Comparison of ENCODE assay signal across 8 cellular contexts in genomic region chr5:132464155-132464939, GRCh38. TPM values are rescaled to one million over a fixed set of nuclear protein-coding genes. Genes with fewer than 3 reads are reported as not detected.
DNase-seq lines count a peak whose midpoint lies in the region; ATAC-seq, FAIRE-seq and TF ChIP-seq lines count a peak whose summit lies in the region.

No MANE protein-coding gene starts in this region.

- H3K27ac ChIP-seq in KOPT-K1 (ENCODE audit: low read depth, low read length, poor library complexity, severe bottlenecking) = peak overlapping the region; percentile 99
- no peak overlapping the region for H3K27ac ChIP-seq in astrocyte (ENCODE audit: low read depth, low read length)

- H3K4me1 Mint-ChIP-seq in CD14-positive monocyte (peaks cover 100% of the 10 kb centered on the region), astrocyte (ENCODE audit: low read depth, unreplicated experiment) (peaks cover 59% of the 10 kb centered on the region), mesothelial cell of epicardium (peaks cover 21% of the 10 kb centered on the region)

- no peaks in the 10 kb centered on the region for H3K79me2 ChIP-seq in astrocyte (ENCODE audit: insufficient read depth, low read length)

- H3K9me3 Mint-ChIP-seq in CD14-positive monocyte (peaks cover 7 to 8% (median 7%) of the 10 kb centered on the region in 7 donors), astrocyte (ENCODE audit: unreplicated experiment) (peaks cover 4% of the 10 kb centered on the region), mesothelial cell of epicardium (peaks cover 7% of the 10 kb centered on the region)

- peaks cover 28% of the 10 kb centered on the region for H3K4me1 ChIP-seq in astrocyte (ENCODE audit: insufficient read depth, low read length)

- peaks cover 50% of the 10 kb centered on the region for H3K36me3 ChIP-seq in KOPT-K1 (ENCODE audit: insufficient read depth, low read length)
- H3K36me3 ChIP-seq in astrocyte (ENCODE audit: insufficient read depth, low read length) = no peaks in the 10 kb centered on the region

- no peak overlapping the region for H2AFZ ChIP-seq in astrocyte (ENCODE audit: low read depth, low read length)

- TF ChIP-seq CTCF in CD14-positive monocyte (IDR thresholded peaks at IDR 0.05) (no peak), astrocyte (IDR thresholded peaks at IDR 0.05; ENCODE audit: insufficient read depth, low read depth, low read length) (peak; percentile 2), mesothelial cell of epicardium (IDR thresholded peaks at IDR 0.05; ENCODE audit: unreplicated experiment) (no peak)

- peak overlapping the region; percentile 52 for H3K4me2 ChIP-seq in astrocyte (ENCODE audit: low read length)

- H4K20me1 ChIP-seq in astrocyte (ENCODE audit: insufficient read depth, low read length) = no peaks in the 10 kb centered on the region

- H3K27me3 Mint-ChIP-seq in CD14-positive monocyte (ENCODE audit: low read depth in 3 of 3) = peaks cover 0 to 8% (median 4%) of the 10 kb centered on the region in 3 donors
- no peaks in the 10 kb centered on the region for H3K27me3 Mint-ChIP-seq in astrocyte (ENCODE audit: low read depth, unreplicated experiment)
- no peaks in the 10 kb centered on the region for H3K27me3 Mint-ChIP-seq in mesothelial cell of epicardium (ENCODE audit: low read depth)

- peak overlapping the region; percentile 58 to 85 for H3K4me3 Mint-ChIP-seq in CD14-positive monocyte
- no peak overlapping the region for H3K4me3 Mint-ChIP-seq in astrocyte (ENCODE audit: unreplicated experiment)
- H3K4me3 Mint-ChIP-seq in mesothelial cell of epicardium = no peak overlapping the region

- H3K9ac ChIP-seq in astrocyte (ENCODE audit: low read length) = no peak overlapping the region

- peaks cover 34 to 37% of the 10 kb centered on the region in 2 donors for H3K36me3 Mint-ChIP-seq in CD14-positive monocyte
- H3K36me3 Mint-ChIP-seq in astrocyte (ENCODE audit: low read depth, unreplicated experiment) = peaks cover 15% of the 10 kb centered on the region
- H3K36me3 Mint-ChIP-seq in mesothelial cell of epicardium = peaks cover 14% of the 10 kb centered on the region

- H3K4me3 ChIP-seq in astrocyte (ENCODE audit: insufficient read depth, low read depth, low read length) = no peak overlapping the region

- in situ Hi-C loops in G401 (cut with HindIII; ENCODE audit: low sequenced_read_pairs) = no loop called here

- no peaks in the 10 kb centered on the region for H3K27me3 ChIP-seq in astrocyte (ENCODE audit: insufficient read depth, low read length)

- peak overlapping the region; percentile 91 to 98 (median 96) for H3K27ac Mint-ChIP-seq in CD14-positive monocyte
- peak overlapping the region; percentile 21 for H3K27ac Mint-ChIP-seq in astrocyte (ENCODE audit: unreplicated experiment)
- H3K27ac Mint-ChIP-seq in mesothelial cell of epicardium = peak overlapping the region; percentile 82

- intact Hi-C loops in CD14-positive monocyte (cut with micrococcal nuclease) = loop anchor here (5.0 kb wide), 2 partner anchors 33 to 37 kb away; no protein-coding TSS in a partner anchor

- DNase-seq in CD14-positive monocyte (ENCODE audit: low spot score) (no peak), astrocyte (ENCODE audit: low read depth) (no peak), mesothelial cell of epicardium (ENCODE audit: low spot score in 2 of 2, unreplicated experiment in 2 of 2) (no peak), NCI-H345 treated with DMSO at 0.1 percent for 48 hours (lab: John Stamatoyannopoulos, UW; ENCODE audit: unreplicated experiment) (no peak), G401 (ENCODE audit: low spot score) (no peak), H54 (ENCODE audit: insufficient read length, low spot score) (no peak)

- ATAC-seq in HG03520 (IDR thresholded peaks at IDR 0.05; ENCODE audit: unreplicated experiment) = no peak

- no peak for TF ChIP-seq POLR2A in H54 (IDR thresholded peaks at IDR 0.05; ENCODE audit: low read depth, low read length)

- FAIRE-seq in astrocyte (lab: Jason Lieb, UNC) (no peak), H54 (lab: Jason Lieb, UNC) (no peak)

- H3K9me3 ChIP-seq in KOPT-K1 (ENCODE audit: insufficient read depth, low read length, poor library complexity, severe bottlenecking) (no peaks in the 10 kb centered on the region), astrocyte (ENCODE audit: insufficient read depth, low read depth, low read length) (no peaks in the 10 kb centered on the region)

RNA-seq across cellular contexts. Expression of gene IRF1, which starts 26.2 kb away (rescaled TPM):
- polyA plus RNA-seq in CD14-positive monocyte = 100 to 1,000 TPM; 125 to 129 TPM
- total RNA-seq in astrocyte = 39.7 and 42.5 TPM in 2 replicates
- total RNA-seq in mesothelial cell of epicardium = 33.1 to 35.6 TPM (median 33.3 TPM) in 3 replicates
- 9.2 and 13.4 TPM in 2 replicates for total RNA-seq in G401 (2014; rRNA removed; shearing (Covaris generic))

Comparison
In these comparisons a context has a peak if more than half of its experiments do, and no peak if none do; other contexts are left out.
1. H3K27ac Mint-ChIP-seq: peak in every context shown above with its lines; median percentile 96 in CD14-positive monocyte; 82 in mesothelial cell of epicardium; 21 in astrocyte.
2. H3K4me3 Mint-ChIP-seq: peak in CD14-positive monocyte (2 of 2); none in astrocyte (single experiment) and mesothelial cell of epicardium (single experiment).